In the genomic region with DNA sequence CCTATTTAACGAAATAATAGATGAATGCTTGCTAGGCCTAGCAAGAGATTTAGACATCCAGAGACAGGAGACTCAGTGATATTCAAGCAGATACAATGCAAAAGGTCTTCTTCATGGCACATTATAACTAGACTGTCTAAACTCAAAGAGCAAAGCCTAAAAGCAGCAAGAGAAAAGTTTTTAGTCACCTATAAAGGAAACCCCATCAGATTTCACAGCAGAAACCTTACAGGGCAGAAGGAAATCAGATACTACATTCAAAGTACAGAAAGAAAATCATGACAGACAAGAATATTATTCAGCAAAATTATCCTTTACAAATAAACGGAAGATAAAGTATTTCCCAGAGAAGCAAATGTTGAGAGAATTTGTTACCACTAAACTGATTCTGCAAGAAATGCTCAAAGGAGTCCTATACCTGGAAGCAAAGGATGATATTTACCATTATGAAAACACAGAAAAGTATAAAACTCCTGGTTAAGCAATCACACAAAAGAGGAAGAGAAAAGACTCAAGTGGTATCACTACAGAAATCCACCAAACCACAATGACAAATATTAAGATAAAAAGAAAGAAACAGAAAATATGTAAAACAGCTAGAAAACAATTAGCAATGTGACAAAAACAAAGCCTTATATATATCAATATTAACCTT, we compare ENCODE assay signal across 13 cellular contexts.
DNase-seq lines count a peak whose midpoint lies in the region; ATAC-seq and TF ChIP-seq lines count a peak whose summit lies in the region.
"Had no signal": no experiment of that assay in that cellular context is flagged by ENCODE, and none has a peak within 500 bp of the region (broad histone marks: within the 10 kb centered on the region; RNA-seq: fewer than 3 reads in every experiment).

No MANE protein-coding gene starts in this region.

- H3K9me3 ChIP-seq in PC-9 (ENCODE audit: insufficient read depth, low read depth) (no peaks in the 10 kb centered on the region), neural progenitor cell (ENCODE audit: low read depth) (no peaks in the 10 kb centered on the region)
- H3K9me3 ChIP-seq: SJSA1 had no signal

- H3K4me1 ChIP-seq in PC-9 (replicated peaks; ENCODE audit: insufficient read depth) = no peaks in the 10 kb centered on the region
- no peaks in the 10 kb centered on the region for H3K4me1 ChIP-seq in neural progenitor cell
- H3K4me1 ChIP-seq: SJSA1 had no signal

- H3K9me3 Mint-ChIP-seq in neural progenitor cell = peaks cover 13% of the 10 kb centered on the region

- ATAC-seq in GM18868 (IDR thresholded peaks at IDR 0.05; ENCODE audit: unreplicated experiment) (peak; percentile 90), GM21717 (IDR thresholded peaks at IDR 0.05; ENCODE audit: unreplicated experiment) (peak; percentile 94), HG03095 (IDR thresholded peaks at IDR 0.05; ENCODE audit: unreplicated experiment) (peak; percentile 85), left cardiac atrium (no peak)
- ATAC-seq: effector memory CD8-positive, alpha-beta T cell; stimulated activated naive CD8-positive, alpha-beta T cell treated with anti-CD3 and anti-CD28 coated beads, Interleukin-15, Interleukin-2, amounts not matched to agents 100 U/mL and 50 U/mL, for 24 hours had no signal

- TF ChIP-seq CTCF in PC-9 (conservative IDR thresholded peaks at IDR 0.05) (no peak), neural progenitor cell (IDR thresholded peaks at IDR 0.05) (no peak)

- no peaks in the 10 kb centered on the region for H3K36me3 ChIP-seq in PC-9 (ENCODE audit: low read depth)
- no peaks in the 10 kb centered on the region for H3K36me3 ChIP-seq in neural progenitor cell
- H3K36me3 ChIP-seq: SJSA1 had no signal

- POLR2A ChIA-PET in PC-9 (lab: Charles Lee; ENCODE audit: unreplicated experiment) = no interaction called here

- CTCF ChIA-PET in PC-9 (lab: Charles Lee) = no interaction called here

- H3K4me3 ChIP-seq in PC-9 (no peak overlapping the region), neural progenitor cell (no peak overlapping the region)
- H3K4me3 ChIP-seq: SJSA1 had no signal

- no peaks in the 10 kb centered on the region for H3K27me3 Mint-ChIP-seq in neural progenitor cell (ENCODE audit: insufficient read depth, low read depth)
- H3K27me3 Mint-ChIP-seq: effector memory CD8-positive, alpha-beta T cell had no signal

- H3K79me2 ChIP-seq in PC-9 (ENCODE audit: low read depth) (no peaks in the 10 kb centered on the region), neural progenitor cell (ENCODE audit: low read depth) (no peaks in the 10 kb centered on the region)

- no peaks in the 10 kb centered on the region for H3K36me3 Mint-ChIP-seq in neural progenitor cell

- H3K4me3 Mint-ChIP-seq in neural progenitor cell = no peak overlapping the region
- H3K4me3 Mint-ChIP-seq: activated naive CD4-positive, alpha-beta T cell treated with anti-CD3 and anti-CD28 coated beads for 36 hours; effector memory CD8-positive, alpha-beta T cell had no signal

- no peak overlapping the region for H3K9ac ChIP-seq in neural progenitor cell

- DNase-seq in MV-4-11 (lab: John Stamatoyannopoulos, UW) (peak; percentile 58), PC-9 (no peak), neural progenitor cell (ENCODE audit: low spot score) (no peak), left cardiac atrium (no peak)
- DNase-seq in activated naive CD4-positive, alpha-beta T cell (lab: John Stamatoyannopoulos, UW) = no peak
- DNase-seq: activated naive CD4-positive, alpha-beta T cell treated with anti-CD3 and anti-CD28 coated beads for 36 hours; effector memory CD8-positive, alpha-beta T cell; foreskin melanocyte; stimulated activated naive CD8-positive, alpha-beta T cell treated with anti-CD3 and anti-CD28 coated beads, Interleukin-15, Interleukin-2, amounts not matched to agents 100 U/mL and 50 U/mL, for 24 hours had no signal

- no peaks in the 10 kb centered on the region for H3K27me3 ChIP-seq in PC-9 (ENCODE audit: insufficient read depth, low read depth)
- H3K27me3 ChIP-seq in neural progenitor cell = no peaks in the 10 kb centered on the region
- H3K27me3 ChIP-seq: SJSA1 had no signal

- H3K27ac Mint-ChIP-seq in neural progenitor cell = no peak overlapping the region
- H3K27ac Mint-ChIP-seq: activated naive CD4-positive, alpha-beta T cell treated with anti-CD3 and anti-CD28 coated beads for 36 hours; effector memory CD8-positive, alpha-beta T cell had no signal

- H4K20me1 ChIP-seq in PC-9 (ENCODE audit: insufficient read depth) = no peaks in the 10 kb centered on the region
- H4K20me1 ChIP-seq in neural progenitor cell (ENCODE audit: low read depth) = no peaks in the 10 kb centered on the region

- no peaks in the 10 kb centered on the region for H3F3A ChIP-seq in PC-9 (ENCODE audit: insufficient read depth, low read depth)
- H3F3A ChIP-seq in neural progenitor cell (ENCODE audit: low read depth) = no peaks in the 10 kb centered on the region

- no TSS peak for BruUV-seq in PC-9 (replicated peaks; lab: Mats Ljungman, UMichigan)

- H2AFZ ChIP-seq in PC-9 (no peak overlapping the region), neural progenitor cell (replicated peaks) (no peak overlapping the region)

- H3K4me1 Mint-ChIP-seq in neural progenitor cell = peaks cover 5% of the 10 kb centered on the region

- H3K4me2 ChIP-seq in PC-9 = no peak overlapping the region
- H3K4me2 ChIP-seq in neural progenitor cell = no peak overlapping the region

- H3K27ac ChIP-seq in PC-9 (no peak overlapping the region), neural progenitor cell (no peak overlapping the region)
- H3K27ac ChIP-seq: SJSA1 had no signal

- intact Hi-C loops in PC-9 (cut with micrococcal nuclease; ENCODE audit: unreplicated experiment) (no loop called here), left cardiac atrium (cut with DNase I) (no loop called here)

- H3K9me2 ChIP-seq in PC-9 (ENCODE audit: insufficient read depth) = no peaks in the 10 kb centered on the region

Comparison
In these comparisons a context has a peak if more than half of its experiments do, and no peak if none do; other contexts are left out.
1. ATAC-seq: peak in GM18868 (single experiment), GM21717 (single experiment) and HG03095 (single experiment); none in left cardiac atrium (0 of 2).